Comparison of ENCODE assay signal across 30 cellular contexts in the genomic region with DNA sequence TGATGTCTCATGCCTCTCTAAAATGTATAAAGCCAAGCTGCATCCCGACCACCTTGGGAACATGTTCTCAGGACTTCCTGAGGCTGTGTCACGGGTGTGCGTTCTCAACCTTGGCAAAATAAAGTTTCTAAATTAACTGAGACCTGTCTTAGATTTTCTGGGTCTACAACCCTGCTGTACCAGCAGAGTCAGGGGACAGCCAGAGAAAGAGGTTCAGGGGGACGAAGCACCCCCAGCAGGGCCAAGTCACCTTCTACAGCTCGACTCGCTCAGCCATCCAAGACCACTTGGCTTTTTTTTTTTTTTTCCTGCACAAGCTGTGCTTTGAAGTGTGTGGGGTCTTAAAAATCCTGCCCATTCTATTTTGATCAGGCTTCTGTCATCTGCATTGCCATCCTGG.
"Had no signal": no experiment of that assay in that cellular context is flagged by ENCODE, and none has a peak within 500 bp of the region (broad histone marks: within the 10 kb centered on the region; RNA-seq: fewer than 3 reads in every experiment).

No MANE protein-coding gene starts in this region.

- FAIRE-seq: bronchial epithelial cell, pancreas had no signal

- H3K4me3 ChIP-seq: esophagus muscularis mucosa, heart left ventricle, left ventricle myocardium inferior, lung, pancreas, skin epidermis, thyroid gland, upper lobe of left lung had no signal

- H3K27ac ChIP-seq: esophagus muscularis mucosa, foreskin keratinocyte, heart left ventricle, left ventricle myocardium inferior, skin epidermis, thyroid gland, upper lobe of left lung had no signal

- H3K27me3 ChIP-seq: pancreas, upper lobe of left lung had no signal

- H3K9me3 ChIP-seq: esophagus muscularis mucosa, heart left ventricle, left ventricle myocardium inferior, pancreas, thyroid gland, upper lobe of left lung had no signal

- H3K27me3 Mint-ChIP-seq: activated CD8-positive, alpha-beta T cell treated with anti-CD3 and anti-CD28 coated beads for 36 hours; activated naive CD8-positive, alpha-beta T cell had no signal

- H3K4me1 Mint-ChIP-seq: central memory CD8-positive, alpha-beta T cell; stimulated activated effector memory CD8-positive, alpha-beta T cell treated with anti-CD3 and anti-CD28 coated beads, Interleukin-12 subunit alpha, Interleukin-12 subunit beta, amount 100 ng/mL, for 72 hours; stimulated activated naive CD8-positive, alpha-beta T cell treated with anti-CD3 and anti-CD28 coated beads, Interleukin-15, amount 100 ng/mL, for 72 hours; T-helper 17 cell had no signal

- H3K36me3 ChIP-seq: esophagus muscularis mucosa, heart left ventricle, left ventricle myocardium inferior, pancreas, thyroid gland, upper lobe of left lung had no signal

- H3K36me3 Mint-ChIP-seq: activated naive CD8-positive, alpha-beta T cell; stimulated activated effector memory CD8-positive, alpha-beta T cell treated with anti-CD3 and anti-CD28 coated beads, Interleukin-12 subunit alpha, Interleukin-12 subunit beta, amount 100 ng/mL, for 72 hours; WTC11 had no signal

- ATAC-seq: activated CD8-positive, alpha-beta T cell treated with anti-CD3 and anti-CD28 coated beads for 36 hours; foreskin keratinocyte; heart left ventricle; right cardiac atrium; stimulated activated effector memory CD8-positive, alpha-beta T cell treated with anti-CD3 and anti-CD28 coated beads, Interleukin-12 subunit alpha, Interleukin-12 subunit beta, amount 100 ng/mL, for 72 hours; stimulated activated naive CD8-positive, alpha-beta T cell treated with anti-CD3 and anti-CD28 coated beads, Interleukin-15, amount 100 ng/mL, for 72 hours; T-helper 17 cell; WTC11 had no signal

- H3K4me1 ChIP-seq: esophagus muscularis mucosa, foreskin keratinocyte had no signal

- H3K9me3 Mint-ChIP-seq: activated CD8-positive, alpha-beta T cell treated with anti-CD3 and anti-CD28 coated beads for 36 hours; activated T-helper 2 cell treated with anti-CD3 and anti-CD28 coated beads, Interferon-gamma antibody, Interleukin-2, Interleukin-4, amounts not matched to agents 10 μg/mL and 5 μg/mL and 100 μg/mL, durations not matched to agents 14 hours and 24 hours and 36 hours; central memory CD8-positive, alpha-beta T cell; dendritic cell treated with granulocyte-macrophage colony-stimulating factor and Interleukin-4, amounts not matched to agents 40 ng/mL and 50 ng/mL, for 4 days; neural crest cell; stimulated activated effector memory CD8-positive, alpha-beta T cell treated with anti-CD3 and anti-CD28 coated beads, Interleukin-12 subunit alpha, Interleukin-12 subunit beta, amount 100 ng/mL, for 72 hours; stimulated activated naive CD8-positive, alpha-beta T cell treated with anti-CD3 and anti-CD28 coated beads, Interleukin-15, amount 100 ng/mL, for 72 hours had no signal

- DNase-seq: activated CD4-positive, alpha-beta T cell treated with anti-CD3 and anti-CD28 coated beads for 1 hour; activated CD4-positive, alpha-beta T cell treated with anti-CD3 and anti-CD28 coated beads, Interleukin-2, amount 50 U/mL, for 1 hour; activated CD8-positive, alpha-beta T cell treated with anti-CD3 and anti-CD28 coated beads for 36 hours; activated naive CD4-positive, alpha-beta T cell treated with Interleukin-2 at 50 U/mL for 16 hours; activated T-cell treated with anti-CD3 and anti-CD28 coated beads, Interleukin-2, amount 50 U/mL, for 48 hours; anterior cingulate cortex; foreskin keratinocyte; heart left ventricle; left ventricle myocardium inferior; nucleus accumbens; right cardiac atrium; stimulated activated CD4-positive, alpha-beta T cell treated with anti-CD3 and anti-CD28 coated beads, Interleukin-4, amount 100 ng/mL, for 24 hours; stimulated activated naive CD8-positive, alpha-beta T cell treated with anti-CD3 and anti-CD28 coated beads, Interleukin-15, amount 100 ng/mL, for 72 hours; substantia nigra; SW 1271; T-helper 17 cell; thyroid gland had no signal

- H3K27ac Mint-ChIP-seq: activated CD8-positive, alpha-beta T cell treated with anti-CD3 and anti-CD28 coated beads for 36 hours; activated naive CD8-positive, alpha-beta T cell; activated T-helper 2 cell treated with anti-CD3 and anti-CD28 coated beads, Interferon-gamma antibody, Interleukin-2, Interleukin-4, amounts not matched to agents 10 μg/mL and 5 μg/mL and 100 μg/mL, durations not matched to agents 14 hours and 24 hours and 36 hours; dendritic cell treated with granulocyte-macrophage colony-stimulating factor and Interleukin-4, amounts not matched to agents 40 ng/mL and 50 ng/mL, for 4 days; stimulated activated effector memory CD8-positive, alpha-beta T cell treated with anti-CD3 and anti-CD28 coated beads, Interleukin-12 subunit alpha, Interleukin-12 subunit beta, amount 100 ng/mL, for 72 hours; stimulated activated naive CD8-positive, alpha-beta T cell treated with anti-CD3 and anti-CD28 coated beads, Interleukin-15, amount 100 ng/mL, for 72 hours; T-helper 17 cell; WTC11 had no signal

- H3K4me3 Mint-ChIP-seq: activated CD8-positive, alpha-beta T cell treated with anti-CD3 and anti-CD28 coated beads for 36 hours; activated naive CD8-positive, alpha-beta T cell; central memory CD8-positive, alpha-beta T cell; dendritic cell treated with granulocyte-macrophage colony-stimulating factor and Interleukin-4, amounts not matched to agents 40 ng/mL and 50 ng/mL, for 4 days; neural crest cell; stimulated activated effector memory CD8-positive, alpha-beta T cell treated with anti-CD3 and anti-CD28 coated beads, Interleukin-12 subunit alpha, Interleukin-12 subunit beta, amount 100 ng/mL, for 72 hours; stimulated activated naive CD8-positive, alpha-beta T cell treated with anti-CD3 and anti-CD28 coated beads, Interleukin-15, amount 100 ng/mL, for 72 hours; T-helper 17 cell; WTC11 had no signal
